1 cellular context compared by ENCODE assay signal in genomic region chr12:6059860-6060565, GRCh38.
TF ChIP-seq lines count a peak whose summit lies in the region.

No MANE protein-coding gene starts in this region.

TF ChIP-seq in IMR-90, 13 proteins besides CTCF, POLR2A, EP300 and RAD21 (continued from another document):
- no peak for TF ChIP-seq USF2 (IDR thresholded peaks at IDR 0.05; ENCODE audit: low read depth, low read length)
- no peak for TF ChIP-seq SMC3 (IDR thresholded peaks at IDR 0.05; ENCODE audit: low read depth, low read length)
- no peak for TF ChIP-seq MAFK (IDR thresholded peaks at IDR 0.05; ENCODE audit: low read depth, low read length)
